In the genomic region with DNA sequence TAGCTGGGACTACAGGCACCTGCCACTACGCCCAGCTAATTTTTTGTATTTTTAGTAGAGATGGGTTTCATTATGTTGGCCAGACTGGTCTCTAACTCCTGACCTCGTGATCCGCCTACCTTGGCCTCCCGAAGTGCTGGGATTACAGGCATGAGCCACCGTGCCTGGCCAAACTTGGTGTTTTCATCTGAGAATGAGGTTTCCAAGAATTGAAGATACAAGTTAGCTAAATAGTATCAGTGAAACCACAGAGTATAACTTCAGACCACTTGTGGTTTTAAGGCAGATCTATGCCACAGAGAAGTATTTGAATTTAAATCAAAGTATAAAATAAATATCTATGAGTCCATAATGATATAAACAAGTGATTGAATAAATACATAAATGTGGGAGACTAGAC, we compare ENCODE assay signal across 20 cellular contexts.
DNase-seq lines count a peak whose midpoint lies in the region; ATAC-seq, FAIRE-seq and TF ChIP-seq lines count a peak whose summit lies in the region.
"Had no signal": no experiment of that assay in that cellular context is flagged by ENCODE, and none has a peak within 500 bp of the region (broad histone marks: within the 10 kb centered on the region; RNA-seq: fewer than 3 reads in every experiment).

No MANE protein-coding gene starts in this region.

- peaks cover 62% of the 10 kb centered on the region for H3K4me1 Mint-ChIP-seq in activated T-cell treated with anti-CD3 and anti-CD28 coated beads, Interleukin-2, amount 50 U/mL, for 24 hours (ENCODE audit: low read depth)
- H3K4me1 Mint-ChIP-seq in CD8-positive, alpha-beta T cell (ENCODE audit: low read depth): peaks cover 42% of the 10 kb centered on the region
- peaks cover 50% of the 10 kb centered on the region for H3K4me1 Mint-ChIP-seq in activated CD8-positive, alpha-beta T cell treated with anti-CD3 and anti-CD28 coated beads, Interleukin-2, amount 10 ng/mL, durations not matched to agents 7 days and 5 days (ENCODE audit: low read depth)
- H3K4me1 Mint-ChIP-seq: CD14-positive monocyte had no signal

- TF ChIP-seq POLR2A in gastrocnemius medialis (IDR thresholded peaks at IDR 0.05): no peak

- peaks cover 16% of the 10 kb centered on the region for H3K36me3 Mint-ChIP-seq in activated T-cell treated with anti-CD3 and anti-CD28 coated beads, Interleukin-2, amount 50 U/mL, for 24 hours (ENCODE audit: low read depth)
- H3K36me3 Mint-ChIP-seq in CD8-positive, alpha-beta T cell: peaks cover 16% of the 10 kb centered on the region
- H3K36me3 Mint-ChIP-seq in activated CD8-positive, alpha-beta T cell treated with anti-CD3 and anti-CD28 coated beads, Interleukin-2, amount 10 ng/mL, durations not matched to agents 7 days and 5 days (ENCODE audit: low read depth): peaks cover 40% of the 10 kb centered on the region
- H3K36me3 Mint-ChIP-seq: CD14-positive monocyte had no signal

- in situ Hi-C loops in gastrocnemius medialis (cut with MboI; ENCODE audit: low sequenced_read_pairs in 4 of 4): no loop called here
- in situ Hi-C loops in ACHN (cut with HindIII; ENCODE audit: low pct_ligation_motif_present, low pct_unique_long_range_greater_than_20kb, low sequenced_read_pairs): no loop called here

- no peak for TF ChIP-seq CTCF in CD8-positive, alpha-beta T cell (IDR thresholded peaks at IDR 0.05)
- TF ChIP-seq CTCF in gastrocnemius medialis (IDR thresholded peaks at IDR 0.05 in 4 of 5, conservative IDR thresholded peaks at IDR 0.05 in 1 of 5): no peak

- WGBS in small intestine, 3 donors: 69 to 92% (median 78%) methylated on average over 5 of the region's 5 CpGs

- intact Hi-C loops in CD8-positive, alpha-beta T cell (cut with DNase I, micrococcal nuclease): no loop called here
- intact Hi-C loops in gastrocnemius medialis (cut with DNase I; ENCODE audit: low total_unique reads): no loop called here

- H3K4me1 ChIP-seq in CD8-positive, alpha-beta T cell (ENCODE audit: insufficient read depth, low read length): peaks cover 28% of the 10 kb centered on the region
- H3K4me1 ChIP-seq in gastrocnemius medialis (peaks cover 0 to 5% of the 10 kb centered on the region in 2 donors), small intestine (ENCODE audit: control insufficient read depth in 2 of 2, insufficient read depth in 1 of 2, low read depth in 1 of 2, low read length in 1 of 2) (no peaks in the 10 kb centered on the region)

- DNase-seq in activated T-cell treated with anti-CD3 and anti-CD28 coated beads, Interleukin-2, amount 50 U/mL, for 24 hours: peak; percentile 38
- DNase-seq in activated T-cell treated with anti-CD3 and anti-CD28 coated beads for 4 hours (no peak), gastrocnemius medialis (no peak), ACHN (no peak), NOMO-1 (lab: John Stamatoyannopoulos, UW; ENCODE audit: unreplicated experiment in 2 of 2) (no peak), small intestine (no peak)
- DNase-seq in CD8-positive, alpha-beta T cell: no peak
- DNase-seq in activated CD8-positive, alpha-beta T cell treated with anti-CD3 and anti-CD28 coated beads, Interleukin-2, amount 10 ng/mL, durations not matched to agents 7 days and 5 days: peak; percentile 31
- DNase-seq: AML-193, HFFc6, KBM-7, MV-4-11, NCI-H146, NCI-H2081 treated with DMSO at 0.1 percent for 48 hours, NCI-H510A treated with DMSO at 0.1 percent for 48 hours, SHP77 had no signal

- FAIRE-seq in small intestine (lab: Jason Lieb, UNC): no peak
- FAIRE-seq: GM19239, H54, RCC 7860 had no signal

- peaks cover 8% of the 10 kb centered on the region for H3K27me3 Mint-ChIP-seq in activated T-cell treated with anti-CD3 and anti-CD28 coated beads, Interleukin-2, amount 50 U/mL, for 24 hours
- H3K27me3 Mint-ChIP-seq in CD8-positive, alpha-beta T cell (ENCODE audit: low read depth): no peaks in the 10 kb centered on the region
- peaks cover 4% of the 10 kb centered on the region for H3K27me3 Mint-ChIP-seq in activated CD8-positive, alpha-beta T cell treated with anti-CD3 and anti-CD28 coated beads, Interleukin-2, amount 10 ng/mL, durations not matched to agents 7 days and 5 days (ENCODE audit: low read depth)

- peaks cover 4% of the 10 kb centered on the region for H3K9me3 ChIP-seq in CD8-positive, alpha-beta T cell (ENCODE audit: low read length)
- H3K9me3 ChIP-seq in gastrocnemius medialis: no peaks in the 10 kb centered on the region
- no peaks in the 10 kb centered on the region for H3K9me3 ChIP-seq in small intestine (ENCODE audit: control insufficient read depth, low read depth)

- POLR2A ChIA-PET in CD8-positive, alpha-beta T cell (lab: Charles Lee): no interaction called here
- POLR2A ChIA-PET in activated CD8-positive, alpha-beta T cell treated with anti-CD3 and anti-CD28 coated beads, Interleukin-2, amount 10 ng/mL, durations not matched to agents 7 days and 5 days (lab: Charles Lee): no interaction called here

- H3K36me3 ChIP-seq in CD8-positive, alpha-beta T cell (ENCODE audit: insufficient read depth, low read length): no peaks in the 10 kb centered on the region
- H3K36me3 ChIP-seq in gastrocnemius medialis: no peaks in the 10 kb centered on the region
- H3K36me3 ChIP-seq in small intestine (ENCODE audit: control insufficient read depth in 2 of 2, insufficient read depth in 2 of 2, low read length in 2 of 2): no peaks in the 10 kb centered on the region

- no peaks in the 10 kb centered on the region for H3K27me3 ChIP-seq in CD8-positive, alpha-beta T cell (ENCODE audit: insufficient read depth, low read length)
- H3K27me3 ChIP-seq in gastrocnemius medialis: no peaks in the 10 kb centered on the region
- H3K27me3 ChIP-seq in small intestine (ENCODE audit: control insufficient read depth in 2 of 2, insufficient read depth in 2 of 2, low read length in 2 of 2): no peaks in the 10 kb centered on the region

- H3K4me3 ChIP-seq in CD8-positive, alpha-beta T cell (ENCODE audit: low read depth, low read length): no peak overlapping the region
- no peak overlapping the region for H3K4me3 ChIP-seq in gastrocnemius medialis
- no peak overlapping the region for H3K4me3 ChIP-seq in small intestine (ENCODE audit: low read depth in 1 of 2, low read length in 2 of 2)

- CTCF ChIA-PET in CD8-positive, alpha-beta T cell (lab: Charles Lee): interaction anchor here (2.1 kb wide), 1 partner anchor 99 kb away, joined by 7 read pairs; no protein-coding TSS in a partner anchor
- CTCF ChIA-PET in activated CD8-positive, alpha-beta T cell treated with anti-CD3 and anti-CD28 coated beads, Interleukin-2, amount 10 ng/mL, durations not matched to agents 7 days and 5 days (lab: Charles Lee): interaction anchor here (1.5 kb wide), 1 partner anchor 52 kb away, joined by 3 read pairs; no protein-coding TSS in a partner anchor

- H3K27ac Mint-ChIP-seq in activated T-cell treated with anti-CD3 and anti-CD28 coated beads, Interleukin-2, amount 50 U/mL, for 24 hours: no peak overlapping the region
- H3K27ac Mint-ChIP-seq in CD8-positive, alpha-beta T cell: peak overlapping the region; percentile 49
- peak overlapping the region; percentile 39 for H3K27ac Mint-ChIP-seq in activated CD8-positive, alpha-beta T cell treated with anti-CD3 and anti-CD28 coated beads, Interleukin-2, amount 10 ng/mL, durations not matched to agents 7 days and 5 days
- H3K27ac Mint-ChIP-seq: CD14-positive monocyte, HFFc6 had no signal

- H3K4me3 Mint-ChIP-seq in activated T-cell treated with anti-CD3 and anti-CD28 coated beads, Interleukin-2, amount 50 U/mL, for 24 hours: no peak overlapping the region
- H3K4me3 Mint-ChIP-seq in CD8-positive, alpha-beta T cell: no peak overlapping the region
- peak overlapping the region; percentile 12 for H3K4me3 Mint-ChIP-seq in activated CD8-positive, alpha-beta T cell treated with anti-CD3 and anti-CD28 coated beads, Interleukin-2, amount 10 ng/mL, durations not matched to agents 7 days and 5 days
- H3K4me3 Mint-ChIP-seq: CD14-positive monocyte, HFFc6 had no signal

- no peak overlapping the region for H3K27ac ChIP-seq in CD8-positive, alpha-beta T cell (ENCODE audit: low read depth, low read length)
- H3K27ac ChIP-seq in gastrocnemius medialis (peak overlapping the region in 3 of 4 donors; percentile 19 to 60 (median 49)), small intestine (ENCODE audit: low read depth in 1 of 2, low read length in 1 of 2) (no peak overlapping the region)

- ATAC-seq in CD8-positive, alpha-beta T cell: no peak
- peak; percentile 46 for ATAC-seq in activated CD8-positive, alpha-beta T cell treated with anti-CD3 and anti-CD28 coated beads, Interleukin-2, amount 10 ng/mL, durations not matched to agents 7 days and 5 days
- no peak for ATAC-seq in gastrocnemius medialis

- peaks cover 13% of the 10 kb centered on the region for H3K9me3 Mint-ChIP-seq in activated T-cell treated with anti-CD3 and anti-CD28 coated beads, Interleukin-2, amount 50 U/mL, for 24 hours
- peaks cover 15% of the 10 kb centered on the region for H3K9me3 Mint-ChIP-seq in CD8-positive, alpha-beta T cell
- peaks cover 24% of the 10 kb centered on the region for H3K9me3 Mint-ChIP-seq in activated CD8-positive, alpha-beta T cell treated with anti-CD3 and anti-CD28 coated beads, Interleukin-2, amount 10 ng/mL, durations not matched to agents 7 days and 5 days (ENCODE audit: insufficient read depth)
- H3K9me3 Mint-ChIP-seq: HFFc6 had no signal

Comparison
In these comparisons a context has a peak if more than half of its experiments do, and no peak if none do; other contexts are left out.
1. DNase-seq: peak in activated T-cell treated with anti-CD3 and anti-CD28 coated beads, Interleukin-2, amount 50 U/mL, for 24 hours (single experiment) and activated CD8-positive, alpha-beta T cell treated with anti-CD3 and anti-CD28 coated beads, Interleukin-2, amount 10 ng/mL, durations not matched to agents 7 days and 5 days (single experiment); none in activated T-cell treated with anti-CD3 and anti-CD28 coated beads for 4 hours (single experiment), CD8-positive, alpha-beta T cell (0 of 7), gastrocnemius medialis (0 of 2), ACHN (single experiment), NOMO-1 (0 of 2) and small intestine (single experiment).
2. H3K27ac ChIP-seq: peak in gastrocnemius medialis (3 of 4); none in CD8-positive, alpha-beta T cell (single experiment) and small intestine (0 of 2).